In genomic region chr12:121295746-121296617, GRCh38 we compare ENCODE assay signal across 1 cellular context.
TF ChIP-seq lines count a peak whose summit lies in the region.

No MANE protein-coding gene starts in this region.

TF ChIP-seq in K562, 482 proteins besides CTCF, POLR2A, EP300 and RAD21 (continued from another document and continues in another):
- no peak for TF ChIP-seq CCAR2 (IDR thresholded peaks at IDR 0.05; ENCODE audit: low read depth, low read length)
- no peak for TF ChIP-seq CBX3 (IDR thresholded peaks at IDR 0.05; ENCODE audit: borderline replicate concordance in 1 of 2, low read length in 2 of 2)
- no peak for TF ChIP-seq TSC22D4 (tag; IDR thresholded peaks at IDR 0.05)
- no peak for TF ChIP-seq FOXM1 (IDR thresholded peaks at IDR 0.05; ENCODE audit: low read depth)
- peak; percentile 78 for TF ChIP-seq FOXM1 (CRISPR knock-in tag; IDR thresholded peaks at IDR 0.05; ENCODE audit: low read depth)
- TF ChIP-seq ARID2 (IDR thresholded peaks at IDR 0.05) = no peak
- TF ChIP-seq RB1 (IDR thresholded peaks at IDR 0.05; ENCODE audit: low read depth) = 0 out of 2 replicates have a peak, but pooled peaks have one; percentile 20
- no peak; the same call in 1 of the 2 replicates for TF ChIP-seq ELF1 (tag; IDR thresholded peaks at IDR 0.05)
- TF ChIP-seq TCF3 (CRISPR knock-in tag; IDR thresholded peaks at IDR 0.05) = 0 out of 2 replicates have a peak, but pooled peaks have one; percentile 8
- TF ChIP-seq, protein P1, sequence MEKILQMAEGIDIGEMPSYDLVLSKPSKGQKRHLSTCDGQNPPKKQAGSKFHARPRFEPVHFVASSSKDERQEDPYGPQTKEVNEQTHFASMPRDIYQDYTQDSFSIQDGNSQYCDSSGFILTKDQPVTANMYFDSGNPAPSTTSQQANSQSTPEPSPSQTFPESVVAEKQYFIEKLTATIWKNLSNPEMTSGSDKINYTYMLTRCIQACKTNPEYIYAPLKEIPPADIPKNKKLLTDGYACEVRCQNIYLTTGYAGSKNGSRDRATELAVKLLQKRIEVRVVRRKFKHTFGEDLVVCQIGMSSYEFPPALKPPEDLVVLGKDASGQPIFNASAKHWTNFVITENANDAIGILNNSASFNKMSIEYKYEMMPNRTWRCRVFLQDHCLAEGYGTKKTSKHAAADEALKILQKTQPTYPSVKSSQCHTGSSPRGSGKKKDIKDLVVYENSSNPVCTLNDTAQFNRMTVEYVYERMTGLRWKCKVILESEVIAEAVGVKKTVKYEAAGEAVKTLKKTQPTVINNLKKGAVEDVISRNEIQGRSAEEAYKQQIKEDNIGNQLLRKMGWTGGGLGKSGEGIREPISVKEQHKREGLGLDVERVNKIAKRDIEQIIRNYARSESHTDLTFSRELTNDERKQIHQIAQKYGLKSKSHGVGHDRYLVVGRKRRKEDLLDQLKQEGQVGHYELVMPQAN (IDR thresholded peaks at IDR 0.05; ENCODE audit: borderline replicate concordance) = peak; percentile 92
- peak in 1 of 2 experiments; percentile 94; a peak in 2 of 4 replicates for TF ChIP-seq HDAC1 (IDR thresholded peaks at IDR 0.05)
- 0 out of 2 replicates have a peak, but pooled peaks have one; percentile 70 for TF ChIP-seq SREBF2 (CRISPR knock-in tag; IDR thresholded peaks at IDR 0.05)
- TF ChIP-seq SIN3B (IDR thresholded peaks at IDR 0.05; ENCODE audit: low read depth) = 0 out of 2 replicates have a peak, but pooled peaks have one; percentile 32
- TF ChIP-seq NELFE (IDR thresholded peaks at IDR 0.05; ENCODE audit: insufficient read depth, insufficient read length) = no peak
- no peak for TF ChIP-seq NFE2L1 (tag; IDR thresholded peaks at IDR 0.05; ENCODE audit: borderline replicate concordance, low read depth)
- TF ChIP-seq ZNF253 (CRISPR knock-in tag; conservative IDR thresholded peaks at IDR 0.05) = no peak
- peak; percentile 76; the same call in 1 of the 2 replicates for TF ChIP-seq PHF8 (IDR thresholded peaks at IDR 0.05; ENCODE audit: borderline replicate concordance, low read length)
- TF ChIP-seq SAP30 (IDR thresholded peaks at IDR 0.05; ENCODE audit: borderline replicate concordance, insufficient read depth, low read depth, low read length, poor library complexity, severe bottlenecking) = peak; percentile 86
- no peak for TF ChIP-seq CBX8 (IDR thresholded peaks at IDR 0.05; ENCODE audit: borderline replicate concordance, extremely low read depth, low read depth, low read length, poor library complexity, severe bottlenecking)
- TF ChIP-seq GTF3C2 (IDR thresholded peaks at IDR 0.05; ENCODE audit: borderline replicate concordance, extremely low read depth, insufficient read length) = no peak
- TF ChIP-seq NONO (IDR thresholded peaks at IDR 0.05; ENCODE audit: low read depth in 2 of 2, low read length in 1 of 2) = peak in 1 of 2 experiments; percentile 61; a peak in 1 of 4 replicates
- no peak for TF ChIP-seq MEF2D (tag; conservative IDR thresholded peaks at IDR 0.05; ENCODE audit: low read depth)
- no peak for TF ChIP-seq SRF (CRISPR knock-in tag; IDR thresholded peaks at IDR 0.05)
- no peak for TF ChIP-seq CEBPG (CRISPR knock-in tag; IDR thresholded peaks at IDR 0.05)
- TF ChIP-seq CEBPG (tag; conservative IDR thresholded peaks at IDR 0.05 in 1 of 2, IDR thresholded peaks at IDR 0.05 in 1 of 2) = no peak
- TF ChIP-seq KLF10 (CRISPR knock-in tag; IDR thresholded peaks at IDR 0.05) = no peak
- no peak for TF ChIP-seq TAF7 (tag; IDR thresholded peaks at IDR 0.05)
- TF ChIP-seq, protein P2, sequence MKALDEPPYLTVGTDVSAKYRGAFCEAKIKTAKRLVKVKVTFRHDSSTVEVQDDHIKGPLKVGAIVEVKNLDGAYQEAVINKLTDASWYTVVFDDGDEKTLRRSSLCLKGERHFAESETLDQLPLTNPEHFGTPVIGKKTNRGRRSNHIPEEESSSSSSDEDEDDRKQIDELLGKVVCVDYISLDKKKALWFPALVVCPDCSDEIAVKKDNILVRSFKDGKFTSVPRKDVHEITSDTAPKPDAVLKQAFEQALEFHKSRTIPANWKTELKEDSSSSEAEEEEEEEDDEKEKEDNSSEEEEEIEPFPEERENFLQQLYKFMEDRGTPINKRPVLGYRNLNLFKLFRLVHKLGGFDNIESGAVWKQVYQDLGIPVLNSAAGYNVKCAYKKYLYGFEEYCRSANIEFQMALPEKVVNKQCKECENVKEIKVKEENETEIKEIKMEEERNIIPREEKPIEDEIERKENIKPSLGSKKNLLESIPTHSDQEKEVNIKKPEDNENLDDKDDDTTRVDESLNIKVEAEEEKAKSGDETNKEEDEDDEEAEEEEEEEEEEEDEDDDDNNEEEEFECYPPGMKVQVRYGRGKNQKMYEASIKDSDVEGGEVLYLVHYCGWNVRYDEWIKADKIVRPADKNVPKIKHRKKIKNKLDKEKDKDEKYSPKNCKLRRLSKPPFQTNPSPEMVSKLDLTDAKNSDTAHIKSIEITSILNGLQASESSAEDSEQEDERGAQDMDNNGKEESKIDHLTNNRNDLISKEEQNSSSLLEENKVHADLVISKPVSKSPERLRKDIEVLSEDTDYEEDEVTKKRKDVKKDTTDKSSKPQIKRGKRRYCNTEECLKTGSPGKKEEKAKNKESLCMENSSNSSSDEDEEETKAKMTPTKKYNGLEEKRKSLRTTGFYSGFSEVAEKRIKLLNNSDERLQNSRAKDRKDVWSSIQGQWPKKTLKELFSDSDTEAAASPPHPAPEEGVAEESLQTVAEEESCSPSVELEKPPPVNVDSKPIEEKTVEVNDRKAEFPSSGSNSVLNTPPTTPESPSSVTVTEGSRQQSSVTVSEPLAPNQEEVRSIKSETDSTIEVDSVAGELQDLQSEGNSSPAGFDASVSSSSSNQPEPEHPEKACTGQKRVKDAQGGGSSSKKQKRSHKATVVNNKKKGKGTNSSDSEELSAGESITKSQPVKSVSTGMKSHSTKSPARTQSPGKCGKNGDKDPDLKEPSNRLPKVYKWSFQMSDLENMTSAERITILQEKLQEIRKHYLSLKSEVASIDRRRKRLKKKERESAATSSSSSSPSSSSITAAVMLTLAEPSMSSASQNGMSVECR (CRISPR knock-in tag; IDR thresholded peaks at IDR 0.05) = peak; percentile 89
- TF ChIP-seq, protein P3, sequence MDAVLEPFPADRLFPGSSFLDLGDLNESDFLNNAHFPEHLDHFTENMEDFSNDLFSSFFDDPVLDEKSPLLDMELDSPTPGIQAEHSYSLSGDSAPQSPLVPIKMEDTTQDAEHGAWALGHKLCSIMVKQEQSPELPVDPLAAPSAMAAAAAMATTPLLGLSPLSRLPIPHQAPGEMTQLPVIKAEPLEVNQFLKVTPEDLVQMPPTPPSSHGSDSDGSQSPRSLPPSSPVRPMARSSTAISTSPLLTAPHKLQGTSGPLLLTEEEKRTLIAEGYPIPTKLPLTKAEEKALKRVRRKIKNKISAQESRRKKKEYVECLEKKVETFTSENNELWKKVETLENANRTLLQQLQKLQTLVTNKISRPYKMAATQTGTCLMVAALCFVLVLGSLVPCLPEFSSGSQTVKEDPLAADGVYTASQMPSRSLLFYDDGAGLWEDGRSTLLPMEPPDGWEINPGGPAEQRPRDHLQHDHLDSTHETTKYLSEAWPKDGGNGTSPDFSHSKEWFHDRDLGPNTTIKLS (IDR thresholded peaks at IDR 0.05; ENCODE audit: borderline replicate concordance, low read depth) = peak; percentile 77
- peak; percentile 22; the same call in 1 of the 2 replicates for TF ChIP-seq ETV5 (CRISPR knock-in tag; IDR thresholded peaks at IDR 0.05; ENCODE audit: low read depth)
- no peak for TF ChIP-seq ZNF778 (CRISPR knock-in tag; IDR thresholded peaks at IDR 0.05)
- no peak for TF ChIP-seq NFRKB (IDR thresholded peaks at IDR 0.05; ENCODE audit: low read depth)
- TF ChIP-seq, protein P4, sequence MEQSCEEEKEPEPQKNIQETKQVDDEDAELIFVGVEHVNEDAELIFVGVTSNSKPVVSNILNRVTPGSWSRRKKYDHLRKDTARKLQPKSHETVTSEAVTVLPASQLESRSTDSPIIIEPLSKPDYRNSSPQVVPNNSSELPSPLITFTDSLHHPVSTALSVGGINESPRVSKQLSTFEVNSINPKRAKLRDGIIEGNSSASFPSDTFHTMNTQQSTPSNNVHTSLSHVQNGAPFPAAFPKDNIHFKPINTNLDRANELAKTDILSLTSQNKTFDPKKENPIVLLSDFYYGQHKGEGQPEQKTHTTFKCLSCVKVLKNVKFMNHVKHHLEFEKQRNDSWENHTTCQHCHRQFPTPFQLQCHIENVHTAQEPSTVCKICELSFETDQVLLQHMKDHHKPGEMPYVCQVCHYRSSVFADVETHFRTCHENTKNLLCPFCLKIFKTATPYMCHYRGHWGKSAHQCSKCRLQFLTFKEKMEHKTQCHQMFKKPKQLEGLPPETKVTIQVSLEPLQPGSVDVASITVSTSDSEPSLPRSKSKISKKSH (CRISPR knock-in tag; IDR thresholded peaks at IDR 0.05) = no peak
- TF ChIP-seq XRCC4 (IDR thresholded peaks at IDR 0.05; ENCODE audit: extremely low read depth, insufficient read depth, insufficient read length) = no peak
- TF ChIP-seq, protein P5, sequence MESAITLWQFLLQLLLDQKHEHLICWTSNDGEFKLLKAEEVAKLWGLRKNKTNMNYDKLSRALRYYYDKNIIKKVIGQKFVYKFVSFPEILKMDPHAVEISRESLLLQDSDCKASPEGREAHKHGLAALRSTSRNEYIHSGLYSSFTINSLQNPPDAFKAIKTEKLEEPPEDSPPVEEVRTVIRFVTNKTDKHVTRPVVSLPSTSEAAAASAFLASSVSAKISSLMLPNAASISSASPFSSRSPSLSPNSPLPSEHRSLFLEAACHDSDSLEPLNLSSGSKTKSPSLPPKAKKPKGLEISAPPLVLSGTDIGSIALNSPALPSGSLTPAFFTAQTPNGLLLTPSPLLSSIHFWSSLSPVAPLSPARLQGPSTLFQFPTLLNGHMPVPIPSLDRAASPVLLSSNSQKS (CRISPR knock-in tag; IDR thresholded peaks at IDR 0.05) = no peak
- TF ChIP-seq ZFP36 (IDR thresholded peaks at IDR 0.05; ENCODE audit: low read depth, low read length, partially characterized antibody) = no peak
- TF ChIP-seq, protein P6, sequence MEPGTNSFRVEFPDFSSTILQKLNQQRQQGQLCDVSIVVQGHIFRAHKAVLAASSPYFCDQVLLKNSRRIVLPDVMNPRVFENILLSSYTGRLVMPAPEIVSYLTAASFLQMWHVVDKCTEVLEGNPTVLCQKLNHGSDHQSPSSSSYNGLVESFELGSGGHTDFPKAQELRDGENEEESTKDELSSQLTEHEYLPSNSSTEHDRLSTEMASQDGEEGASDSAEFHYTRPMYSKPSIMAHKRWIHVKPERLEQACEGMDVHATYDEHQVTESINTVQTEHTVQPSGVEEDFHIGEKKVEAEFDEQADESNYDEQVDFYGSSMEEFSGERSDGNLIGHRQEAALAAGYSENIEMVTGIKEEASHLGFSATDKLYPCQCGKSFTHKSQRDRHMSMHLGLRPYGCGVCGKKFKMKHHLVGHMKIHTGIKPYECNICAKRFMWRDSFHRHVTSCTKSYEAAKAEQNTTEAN (CRISPR knock-in tag; IDR thresholded peaks at IDR 0.05) = no peak
- TF ChIP-seq, protein P7, sequence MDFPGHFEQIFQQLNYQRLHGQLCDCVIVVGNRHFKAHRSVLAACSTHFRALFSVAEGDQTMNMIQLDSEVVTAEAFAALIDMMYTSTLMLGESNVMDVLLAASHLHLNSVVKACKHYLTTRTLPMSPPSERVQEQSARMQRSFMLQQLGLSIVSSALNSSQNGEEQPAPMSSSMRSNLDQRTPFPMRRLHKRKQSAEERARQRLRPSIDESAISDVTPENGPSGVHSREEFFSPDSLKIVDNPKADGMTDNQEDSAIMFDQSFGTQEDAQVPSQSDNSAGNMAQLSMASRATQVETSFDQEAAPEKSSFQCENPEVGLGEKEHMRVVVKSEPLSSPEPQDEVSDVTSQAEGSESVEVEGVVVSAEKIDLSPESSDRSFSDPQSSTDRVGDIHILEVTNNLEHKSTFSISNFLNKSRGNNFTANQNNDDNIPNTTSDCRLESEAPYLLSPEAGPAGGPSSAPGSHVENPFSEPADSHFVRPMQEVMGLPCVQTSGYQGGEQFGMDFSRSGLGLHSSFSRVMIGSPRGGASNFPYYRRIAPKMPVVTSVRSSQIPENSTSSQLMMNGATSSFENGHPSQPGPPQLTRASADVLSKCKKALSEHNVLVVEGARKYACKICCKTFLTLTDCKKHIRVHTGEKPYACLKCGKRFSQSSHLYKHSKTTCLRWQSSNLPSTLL (IDR thresholded peaks at IDR 0.05) = no peak
- peak; percentile 86 for TF ChIP-seq EP400 (IDR thresholded peaks at IDR 0.05)
- TF ChIP-seq GMEB1 (CRISPR knock-in tag; IDR thresholded peaks at IDR 0.05) = no peak
